8 cellular contexts compared by ENCODE assay signal in genomic region chr2:194867328-194867727, GRCh38.
DNase-seq lines count a peak whose midpoint lies in the region; ATAC-seq and TF ChIP-seq lines count a peak whose summit lies in the region.

No MANE protein-coding gene starts in this region.

- H3K4me3 ChIP-seq in MM.1S (ENCODE audit: low read length), result no peak overlapping the region
- no peak overlapping the region for H3K4me3 ChIP-seq in astrocyte of the spinal cord (ENCODE audit: low read depth, low read length)
- no peak overlapping the region for H3K4me3 ChIP-seq in thyroid gland (replicated peaks in 1 of 3)

- no peaks in the 10 kb centered on the region for H3F3A ChIP-seq in MM.1S (ENCODE audit: insufficient read depth, low read length)

- in situ Hi-C loops in astrocyte of the spinal cord (cut with HindIII; ENCODE audit: low sequenced_read_pairs), result no loop called here

- H2AFZ ChIP-seq in MM.1S (ENCODE audit: low read length), result no peak overlapping the region

- no peaks in the 10 kb centered on the region for H3K4me1 Mint-ChIP-seq in immature natural killer cell

- H3K4me1 ChIP-seq in MM.1S (ENCODE audit: low read length), result no peaks in the 10 kb centered on the region
- no peaks in the 10 kb centered on the region for H3K4me1 ChIP-seq in thyroid gland

- H3K27me3 Mint-ChIP-seq in immature natural killer cell (ENCODE audit: low read depth in 3 of 3), result no peaks in the 10 kb centered on the region

- peak; percentile 72 for ATAC-seq in GM21360 (IDR thresholded peaks at IDR 0.05; ENCODE audit: unreplicated experiment)
- no peak for ATAC-seq in HG03045 (IDR thresholded peaks at IDR 0.05; ENCODE audit: unreplicated experiment)

- H3K9ac ChIP-seq in MM.1S (ENCODE audit: low read length), result no peak overlapping the region

- H3K4me2 ChIP-seq in MM.1S (ENCODE audit: low read depth, low read length), result no peak overlapping the region

- TF ChIP-seq CTCF in MM.1S (IDR thresholded peaks at IDR 0.05; ENCODE audit: low read length) (peak; percentile 50), astrocyte of the spinal cord (IDR thresholded peaks at IDR 0.05; ENCODE audit: low read depth, low read length) (peak; percentile 52), thyroid gland (IDR thresholded peaks at IDR 0.05) (peak in 2 of 6 experiments; percentile 17 to 40)

- intact Hi-C loops in thyroid gland (cut with DNase I), result no loop called here

- no peaks in the 10 kb centered on the region for H3K36me3 Mint-ChIP-seq in immature natural killer cell

- no peaks in the 10 kb centered on the region for H3K9me2 ChIP-seq in MM.1S (replicated peaks; ENCODE audit: insufficient read depth, low read length)

- 41 to 51% methylated on average over 1 of the region's 1 CpG for WGBS in thyroid gland, 2 donors

- no peaks in the 10 kb centered on the region for H3K79me2 ChIP-seq in MM.1S (ENCODE audit: low read length)

- H3K9me3 ChIP-seq in MM.1S (replicated peaks; ENCODE audit: insufficient read depth, low read length) (no peaks in the 10 kb centered on the region), thyroid gland (no peaks in the 10 kb centered on the region)

- H3K4me3 Mint-ChIP-seq in immature natural killer cell, result no peak overlapping the region

- H4K20me1 ChIP-seq in MM.1S (ENCODE audit: insufficient read depth, low read length), result no peaks in the 10 kb centered on the region

- DNase-seq in AG20443 (ENCODE audit: low spot score) (peak; percentile 7), MM.1S (peak; percentile 44), astrocyte of the spinal cord (ENCODE audit: low read depth, low spot score) (peak; percentile 27), pons (ENCODE audit: low spot score) (peak; percentile 7), thyroid gland (no peak), immature natural killer cell (no peak)

- H3K36me3 ChIP-seq in MM.1S (replicated peaks; ENCODE audit: insufficient read depth, low read length) (no peaks in the 10 kb centered on the region), thyroid gland (no peaks in the 10 kb centered on the region)

- H3K27ac ChIP-seq in MM.1S (ENCODE audit: low read length) (no peak overlapping the region), thyroid gland (no peak overlapping the region)

- no peak overlapping the region for H3K27ac Mint-ChIP-seq in immature natural killer cell

- no peaks in the 10 kb centered on the region for H3K27me3 ChIP-seq in MM.1S (replicated peaks; ENCODE audit: insufficient read depth, low read length)
- H3K27me3 ChIP-seq in thyroid gland, result no peaks in the 10 kb centered on the region

- TF ChIP-seq POLR2A in thyroid gland (IDR thresholded peaks at IDR 0.05), result no peak

- H3K9me3 Mint-ChIP-seq in immature natural killer cell, result peaks cover 0 to 2% (median 0%) of the 10 kb centered on the region in 6 donors

Comparison
In these comparisons a context has a peak if more than half of its experiments do, and no peak if none do; other contexts are left out.
1. DNase-seq: peak in AG20443 (single experiment), MM.1S (single experiment), astrocyte of the spinal cord (single experiment) and pons (single experiment); none in thyroid gland (0 of 2) and immature natural killer cell (0 of 3).